Comparison of ENCODE assay signal across 5 cellular contexts in genomic region chr9:23162789-23163188, GRCh38.
"Had no signal": no experiment of that assay in that cellular context is flagged by ENCODE, and none has a peak within 500 bp of the region (broad histone marks: within the 10 kb centered on the region; RNA-seq: fewer than 3 reads in every experiment).

No MANE protein-coding gene starts in this region.

- H3K4me2 ChIP-seq: GM23338 had no signal

- H3K4me3 ChIP-seq: GM23338, K562 had no signal

- H2AFZ ChIP-seq: GM23338 had no signal

- DNase-seq: H9, HCEC 1CT, IMR-90 had no signal
